Comparison of ENCODE assay signal across 8 cellular contexts in the genomic region with DNA sequence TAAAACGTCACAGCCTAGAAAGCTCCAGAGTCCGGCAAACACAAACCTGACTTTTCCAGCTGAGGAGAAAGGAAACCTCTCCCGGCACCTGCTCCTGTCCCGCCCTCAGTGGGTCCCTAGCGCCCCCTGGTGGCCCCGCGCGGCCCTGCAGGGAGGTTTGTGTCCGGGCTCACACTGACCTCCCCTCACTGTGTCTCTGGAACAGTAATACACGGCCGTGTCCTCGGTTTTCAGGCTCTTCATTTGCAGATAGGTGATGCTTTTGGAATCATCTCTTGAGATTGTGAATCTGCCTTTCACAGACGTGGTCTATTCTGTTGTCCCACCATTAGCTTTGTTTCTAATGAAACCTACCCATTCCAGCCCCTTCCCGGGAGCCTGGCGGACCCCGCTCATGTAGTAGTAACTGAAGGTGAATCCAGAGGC.
DNase-seq lines count a peak whose midpoint lies in the region; ATAC-seq and TF ChIP-seq lines count a peak whose summit lies in the region.
"Not testable (repeated sequence)": the region's sequence is repeated elsewhere in the genome, so short reads cannot be mapped to it uniquely, and the experiment has no call there.

No MANE protein-coding gene starts in this region.

- TF ChIP-seq POLR2A in heart left ventricle (IDR thresholded peaks at IDR 0.05): not testable (repeated sequence)

- not testable (repeated sequence) for H3K9me3 ChIP-seq in heart left ventricle

- H3K27ac ChIP-seq in heart left ventricle: not testable (repeated sequence)

- DNase-seq in DMS53 (lab: John Stamatoyannopoulos, UW) (peak; percentile 58), LoVo (ENCODE audit: low spot score) (peak; percentile 60), OCI-M1 (lab: John Stamatoyannopoulos, UW) (peak; percentile 56), activated gamma-delta T cell (lab: John Stamatoyannopoulos, UW) (peak; percentile 41), heart left ventricle (peak in 4 of 5 donors; percentile 20 to 73 (median 25)), sciatic nerve (ENCODE audit: low spot score) (peak; percentile 61)
- DNase-seq in activated CD4-positive, alpha-beta T cell treated with anti-CD3 and anti-CD28 coated beads for 1 hour: peak; percentile 49
- DNase-seq in stimulated activated CD8-positive, alpha-beta memory T cell treated with anti-CD3 and anti-CD28 coated beads, Interleukin-7, amount 100 ng/mL, for 48 hours (ENCODE audit: extremely low read depth in 1 of 2, low read depth in 1 of 2): peak; percentile 44 to 51

- 42 to 44% (median 43%) methylated on average over 16 of the region's 16 CpGs for WGBS in heart left ventricle, 4 donors

- H3K27me3 ChIP-seq in heart left ventricle: peaks cover 0 to 61% (median 3%) of the 10 kb centered on the region in 9 donors

- H3K36me3 ChIP-seq in heart left ventricle: not testable (repeated sequence)

- intact Hi-C loops in heart left ventricle (cut with DNase I); sciatic nerve (cut with DNase I): not testable (repeated sequence)

- ATAC-seq in heart left ventricle, sciatic nerve: not testable (repeated sequence)

- peak in 11 of 12 donors; percentile 5 to 53 (median 27) for TF ChIP-seq CTCF in heart left ventricle (IDR thresholded peaks at IDR 0.05)

- not testable (repeated sequence) for H3K4me3 ChIP-seq in heart left ventricle

- H3K4me1 ChIP-seq in heart left ventricle: not testable (repeated sequence)
